16 cellular contexts compared by ENCODE assay signal in the genomic region with DNA sequence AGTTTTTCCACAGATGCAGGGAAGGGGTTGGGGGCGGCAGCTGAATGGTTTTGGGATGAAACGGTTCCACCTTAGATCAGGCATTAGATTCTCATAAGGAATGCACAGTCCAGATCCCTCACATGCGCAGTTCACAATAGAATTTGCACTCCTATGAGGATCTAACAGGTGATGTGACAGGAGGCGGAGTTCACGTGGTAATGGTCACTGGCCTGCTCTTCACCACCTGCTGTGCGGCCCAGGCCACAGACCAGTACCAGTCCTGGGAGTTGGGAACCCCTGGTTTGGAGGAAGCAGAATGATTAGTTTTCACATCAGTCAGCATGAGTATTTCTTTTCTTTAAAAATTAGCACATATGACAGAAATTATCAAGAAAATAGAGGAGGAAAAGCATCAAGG. TPM values are rescaled to one million over a fixed set of nuclear protein-coding genes. Genes with fewer than 3 reads are reported as not detected.
DNase-seq lines count a peak whose midpoint lies in the region; ATAC-seq and TF ChIP-seq lines count a peak whose summit lies in the region.
"Had no signal": no experiment of that assay in that cellular context is flagged by ENCODE, and none has a peak within 500 bp of the region (broad histone marks: within the 10 kb centered on the region; RNA-seq: fewer than 3 reads in every experiment).

No MANE protein-coding gene starts in this region.

- CTCF ChIA-PET in T-cell (lab: Charles Lee) = no interaction called here

- H3K9me3 ChIP-seq in endodermal cell (ENCODE audit: control insufficient read depth, low read length) (no peaks in the 10 kb centered on the region), spleen (no peaks in the 10 kb centered on the region)
- H3K9me3 ChIP-seq: A549 had no signal

- no peak for TF ChIP-seq POLR2A in spleen (IDR thresholded peaks at IDR 0.05)

- peak overlapping the region; percentile 47 for H3K27ac Mint-ChIP-seq in activated T-cell treated with anti-CD3 and anti-CD28 coated beads, Interleukin-2, amount 50 U/mL, for 24 hours
- H3K27ac Mint-ChIP-seq in T-cell = peak overlapping the region; percentile 33 to 49
- H3K27ac Mint-ChIP-seq in endodermal cell = peak overlapping the region; percentile 56
- H3K27ac Mint-ChIP-seq: CD4-positive, alpha-beta T cell; stimulated activated naive CD8-positive, alpha-beta T cell treated with anti-CD3 and anti-CD28 coated beads, Interleukin-15, Interleukin-2, amounts not matched to agents 100 ng/mL and 50 ng/mL, for 24 hours had no signal

- H3K4me3 Mint-ChIP-seq in activated T-cell treated with anti-CD3 and anti-CD28 coated beads, Interleukin-2, amount 50 U/mL, for 24 hours = no peak overlapping the region
- no peak overlapping the region for H3K4me3 Mint-ChIP-seq in T-cell
- H3K4me3 Mint-ChIP-seq in endodermal cell = no peak overlapping the region
- H3K4me3 Mint-ChIP-seq: CD4-positive, alpha-beta T cell; stimulated activated naive CD8-positive, alpha-beta T cell treated with anti-CD3 and anti-CD28 coated beads, Interleukin-15, Interleukin-2, amounts not matched to agents 100 ng/mL and 50 ng/mL, for 24 hours had no signal

- H3K9ac ChIP-seq in endodermal cell (ENCODE audit: extremely low read depth, low read length, poor library complexity, severe bottlenecking) = no peak overlapping the region

- peaks cover 52% of the 10 kb centered on the region for H3K4me1 Mint-ChIP-seq in activated T-cell treated with anti-CD3 and anti-CD28 coated beads, Interleukin-2, amount 50 U/mL, for 24 hours (ENCODE audit: low read depth)
- H3K4me1 Mint-ChIP-seq in T-cell = peaks cover 18 to 25% (median 24%) of the 10 kb centered on the region in 3 donors
- no peaks in the 10 kb centered on the region for H3K4me1 Mint-ChIP-seq in endodermal cell

- no peak overlapping the region for H3K4me3 ChIP-seq in endodermal cell (ENCODE audit: low read length)
- H3K4me3 ChIP-seq in spleen = no peak overlapping the region
- H3K4me3 ChIP-seq: A549, coronary artery had no signal

- no peaks in the 10 kb centered on the region for H3K27me3 Mint-ChIP-seq in activated T-cell treated with anti-CD3 and anti-CD28 coated beads, Interleukin-2, amount 50 U/mL, for 24 hours
- H3K27me3 Mint-ChIP-seq in T-cell = no peaks in the 10 kb centered on the region
- no peaks in the 10 kb centered on the region for H3K27me3 Mint-ChIP-seq in endodermal cell (ENCODE audit: insufficient read depth)
- H3K27me3 Mint-ChIP-seq: CD4-positive, alpha-beta T cell; stimulated activated naive CD8-positive, alpha-beta T cell treated with anti-CD3 and anti-CD28 coated beads, Interleukin-15, Interleukin-2, amounts not matched to agents 100 ng/mL and 50 ng/mL, for 24 hours had no signal

- ATAC-seq in T-cell (replicated peaks in 1 of 4) (no peak), GM21515 (IDR thresholded peaks at IDR 0.05; ENCODE audit: unreplicated experiment) (no peak), HG03135 (IDR thresholded peaks at IDR 0.05; ENCODE audit: unreplicated experiment) (no peak)
- ATAC-seq: A549 had no signal

- no peak overlapping the region for H3K27ac ChIP-seq in endodermal cell (ENCODE audit: low read depth, low read length)
- peak overlapping the region in 7 of 8 donors; percentile 4 to 59 (median 44) for H3K27ac ChIP-seq in spleen
- H3K27ac ChIP-seq: A549 had no signal

- DNase-seq in activated T-cell treated with anti-CD3 and anti-CD28 coated beads, Interleukin-2, amount 50 U/mL, for 24 hours = no peak
- DNase-seq in activated T-cell treated with anti-CD3 and anti-CD28 coated beads, Interleukin-2, amount 50 U/mL, for 48 hours = no peak
- DNase-seq in T-cell (no peak), endodermal cell (no peak), spleen (no peak), SKM-1 (lab: John Stamatoyannopoulos, UW; ENCODE audit: unreplicated experiment) (no peak)
- DNase-seq: activated CD8-positive, alpha-beta memory T cell treated with anti-CD3 and anti-CD28 coated beads for 24 hours; activated gamma-delta T cell; CD4-positive, alpha-beta T cell; HCEC 1CT; NCI-H1105 had no signal

- H3K36me3 ChIP-seq in endodermal cell (ENCODE audit: control insufficient read depth, insufficient read depth, low read length) (peaks cover 96% of the 10 kb centered on the region), spleen (peaks cover 4 to 100% (median 86%) of the 10 kb centered on the region in 6 donors)

- 94 to 97% methylated on average over 3 to 6 of the region's 6 CpGs for WGBS in endodermal cell (ENCODE audit: insufficient coverage in 1 of 2, insufficient read length in 1 of 2), 2 experiments
- 89 to 97% (median 92%) methylated on average over 6 of the region's 6 CpGs for WGBS in spleen, 5 donors

- no peaks in the 10 kb centered on the region for H3K4me1 ChIP-seq in endodermal cell (ENCODE audit: control insufficient read depth, insufficient read depth, low read length)
- H3K4me1 ChIP-seq in spleen = peaks cover 10 to 34% (median 20%) of the 10 kb centered on the region in 6 donors

- peaks cover 99% of the 10 kb centered on the region for H3K36me3 Mint-ChIP-seq in activated T-cell treated with anti-CD3 and anti-CD28 coated beads, Interleukin-2, amount 50 U/mL, for 24 hours (ENCODE audit: low read depth)
- H3K36me3 Mint-ChIP-seq in T-cell = peaks cover 53% of the 10 kb centered on the region
- H3K36me3 Mint-ChIP-seq in endodermal cell (ENCODE audit: low read depth) = peaks cover 90% of the 10 kb centered on the region

- H3K9me3 Mint-ChIP-seq in activated T-cell treated with anti-CD3 and anti-CD28 coated beads, Interleukin-2, amount 50 U/mL, for 24 hours = no peaks in the 10 kb centered on the region
- H3K9me3 Mint-ChIP-seq in T-cell = no peaks in the 10 kb centered on the region
- H3K9me3 Mint-ChIP-seq in endodermal cell = no peaks in the 10 kb centered on the region
- H3K9me3 Mint-ChIP-seq: CD4-positive, alpha-beta T cell; stimulated activated naive CD8-positive, alpha-beta T cell treated with anti-CD3 and anti-CD28 coated beads, Interleukin-15, Interleukin-2, amounts not matched to agents 100 ng/mL and 50 ng/mL, for 24 hours had no signal

- POLR2A ChIA-PET in T-cell (lab: Charles Lee) = no interaction called here

- TF ChIP-seq CTCF in endodermal cell (conservative IDR thresholded peaks at IDR 0.05) (no peak), spleen (IDR thresholded peaks at IDR 0.05 in 8 of 11, conservative IDR thresholded peaks at IDR 0.05 in 3 of 11) (no peak)

- H3K27me3 ChIP-seq in endodermal cell (ENCODE audit: control insufficient read depth, insufficient read depth, low read length, poor library complexity, severe bottlenecking) (no peaks in the 10 kb centered on the region), spleen (replicated peaks in 1 of 7) (no peaks in the 10 kb centered on the region)

- intact Hi-C loops in spleen (cut with DNase I; ENCODE audit: low total_unique reads) = loop anchor here (5.0 kb wide), 1 partner anchor 33 kb away; no protein-coding TSS in a partner anchor

RNA-seq across cellular contexts. Expression of gene ANP32B, which starts 26.3 kb away (rescaled TPM):
- total RNA-seq in T-cell = 100 to 1,000 TPM; 151 to 201 (median 172) TPM
- 100 to 1,000 TPM; 155 to 191 TPM for total RNA-seq in endodermal cell
- 177 TPM for polyA plus RNA-seq in endodermal cell (2013, experiment 1 of 2)
- 173 TPM for polyA plus RNA-seq in endodermal cell (2013, experiment 2 of 2)
- total RNA-seq in spleen = 100 to 1,000 TPM in 3 of 7 donors, 10 to 100 TPM in 4; 39.1 to 120 (median 98.3) TPM
- polyA plus RNA-seq in spleen = 100 to 1,000 TPM; 115 to 156 (median 152) TPM

RNA-seq across cellular contexts. Expression of gene NANS, which starts 47.1 kb away (rescaled TPM):
- total RNA-seq in T-cell (10 to 100 TPM; 21.7 to 57.5 (median 27.6) TPM), endodermal cell (10 to 100 TPM; 46.2 to 50.4 TPM), spleen (10 to 100 TPM; 44.2 to 87.3 (median 54.7) TPM)
- polyA plus RNA-seq in endodermal cell (2013, experiment 1 of 2) = 37.3 TPM
- 34.0 TPM for polyA plus RNA-seq in endodermal cell (2013, experiment 2 of 2)
- 10 to 100 TPM; 30.6 to 53.1 (median 42.7) TPM for polyA plus RNA-seq in spleen
